8 cellular contexts compared by ENCODE assay signal in the genomic region with DNA sequence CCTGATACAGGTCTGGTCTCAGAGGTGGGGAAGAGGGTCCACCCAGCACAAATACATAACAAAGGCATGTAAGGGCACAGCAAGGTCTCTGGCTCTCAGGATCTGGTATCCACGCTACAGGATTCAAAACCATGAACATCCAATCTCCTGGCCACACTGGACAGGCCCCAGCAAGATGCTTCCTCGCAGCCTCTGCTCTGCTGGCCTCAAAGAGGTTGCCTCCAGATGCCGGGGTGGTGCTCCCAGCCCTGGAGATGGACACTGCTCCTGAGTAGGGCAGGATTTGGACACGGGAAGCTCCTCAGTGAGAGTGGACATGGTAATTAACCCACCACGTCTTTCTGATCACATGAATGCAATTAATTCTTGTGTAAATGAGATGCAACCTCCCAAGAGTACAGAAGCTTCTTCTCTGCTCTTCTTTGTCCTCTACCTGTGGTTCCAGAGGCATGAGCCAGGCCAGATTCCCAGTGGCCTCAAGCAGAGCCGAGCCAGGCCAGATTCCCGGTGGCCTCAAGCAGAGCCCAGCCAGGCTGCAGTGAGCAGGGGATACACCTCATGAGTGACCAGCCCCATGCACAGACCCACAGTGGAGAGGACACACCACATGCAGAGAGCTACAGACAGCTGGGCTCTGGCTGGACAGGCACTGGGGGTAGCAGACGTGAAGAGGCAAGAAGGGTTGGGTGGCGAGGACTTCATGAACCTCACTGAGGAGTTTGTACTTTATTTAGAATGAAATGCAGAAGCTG.
"Had no signal": no experiment of that assay in that cellular context is flagged by ENCODE, and none has a peak within 500 bp of the region (broad histone marks: within the 10 kb centered on the region; RNA-seq: fewer than 3 reads in every experiment).

No MANE protein-coding gene starts in this region.

- ATAC-seq: HepG2, K562 had no signal

- H3K4me3 ChIP-seq: K562 had no signal

- H3K9ac ChIP-seq: KMS-11 had no signal

- H3K36me3 Mint-ChIP-seq: IgD-negative memory B cell had no signal

- DNase-seq: KBM-7, KG1 had no signal

- H3K27ac Mint-ChIP-seq: IgD-negative memory B cell had no signal

- H3K4me1 Mint-ChIP-seq: IgD-negative memory B cell had no signal

- H3K27ac ChIP-seq: HL-60, KMS-11 had no signal

- FAIRE-seq: HepG2, HTR-8/SVneo, K562 had no signal

- H3K4me2 ChIP-seq: KMS-11 had no signal

- H3K4me3 Mint-ChIP-seq: IgD-negative memory B cell had no signal
